In the genomic region with DNA sequence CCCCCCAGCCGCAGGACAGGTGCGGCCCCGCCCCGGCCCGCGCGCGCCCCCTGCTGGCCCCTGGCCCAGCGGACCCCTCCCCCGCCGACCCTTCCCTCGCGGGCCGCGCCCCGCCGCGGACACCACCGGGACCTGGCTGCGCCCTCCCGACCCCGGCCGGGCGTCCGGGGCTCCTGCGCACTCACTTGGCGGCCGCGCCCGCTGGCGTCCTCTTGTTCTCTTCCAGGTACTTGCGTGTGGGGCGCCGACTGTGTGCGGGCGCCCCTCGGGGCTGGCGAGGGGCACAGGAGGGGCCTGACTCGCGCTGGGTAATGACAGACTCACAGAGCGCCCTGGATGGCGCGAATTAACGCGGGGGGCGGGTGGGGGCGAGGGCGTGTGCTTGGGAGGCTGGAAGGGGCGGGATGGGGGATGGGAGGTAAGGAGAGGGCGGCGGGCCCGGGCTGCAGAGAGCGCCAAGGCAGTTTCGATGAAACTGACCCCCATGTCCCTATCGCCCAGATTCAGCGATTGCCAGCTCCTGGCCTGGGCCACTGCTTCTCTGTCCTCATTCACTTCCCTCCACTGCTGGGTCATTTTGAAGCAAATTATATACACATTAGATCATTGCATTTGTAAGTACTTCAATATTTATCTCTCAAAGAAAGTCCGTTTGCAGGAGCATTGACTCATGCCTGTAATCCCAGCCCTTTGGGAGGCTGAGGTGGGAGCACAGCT, we compare ENCODE assay signal across 8 cellular contexts. TPM values are rescaled to one million over a fixed set of nuclear protein-coding genes. Genes with fewer than 3 reads are reported as not detected.
DNase-seq lines count a peak whose midpoint lies in the region; ATAC-seq and TF ChIP-seq lines count a peak whose summit lies in the region.

No MANE protein-coding gene starts in this region.

- H3K36me3 ChIP-seq in DND-41 (ENCODE audit: insufficient read depth, low read length) (no peaks in the 10 kb centered on the region), WERI-Rb-1 (no peaks in the 10 kb centered on the region)

- peaks cover 4% of the 10 kb centered on the region for H3K36me3 Mint-ChIP-seq in T-helper 2 cell treated with Interferon-gamma antibody and Interleukin-4, amounts not matched to agents 5 μg/mL and 100 μg/mL, for 36 hours (ENCODE audit: low read depth)

- no peak overlapping the region for H3K27ac Mint-ChIP-seq in T-helper 2 cell treated with Interferon-gamma antibody and Interleukin-4, amounts not matched to agents 5 μg/mL and 100 μg/mL, for 36 hours

- peaks cover 15% of the 10 kb centered on the region; the same call in 1 of the 2 replicates for H4K20me1 ChIP-seq in DND-41 (ENCODE audit: insufficient read depth, low read length)

- H3K4me3 Mint-ChIP-seq in T-helper 2 cell treated with Interferon-gamma antibody and Interleukin-4, amounts not matched to agents 5 μg/mL and 100 μg/mL, for 36 hours, result peak overlapping the region; percentile 66

- H3K27me3 ChIP-seq in DND-41 (ENCODE audit: insufficient read depth, low read length, poor library complexity) (peaks cover 13% of the 10 kb centered on the region), WERI-Rb-1 (ENCODE audit: insufficient read depth, low read depth, severe bottlenecking) (no peaks in the 10 kb centered on the region)

- no peak overlapping the region for H3K9ac ChIP-seq in DND-41 (ENCODE audit: low read depth, low read length)

- DNase-seq in DND-41 (peak; percentile 38), HuH-7.5 (ENCODE audit: low spot score) (peak; percentile 90), caudate nucleus (lab: John Stamatoyannopoulos, UW) (peak in 8 of 61 donors; percentile 19 to 48 (median 28)), left colon (peak in 1 of 2 donors; percentile 63), WERI-Rb-1 (no peak)
- peak; percentile 26 for DNase-seq in T-helper 2 cell treated with Interferon-gamma antibody and Interleukin-4, amounts not matched to agents 5 μg/mL and 100 μg/mL, for 36 hours (ENCODE audit: low spot score)
- peak; percentile 60 for DNase-seq in stimulated activated CD8-positive, alpha-beta memory T cell treated with anti-CD3 and anti-CD28 coated beads, Interleukin-4, amount 100 ng/mL, for 48 hours

- H3K4me1 ChIP-seq in DND-41 (ENCODE audit: insufficient read depth, low read length), result peaks cover 30% of the 10 kb centered on the region

- H3K27ac ChIP-seq in DND-41 (ENCODE audit: low read length) (no peak overlapping the region), caudate nucleus (ENCODE audit: low read depth, low read length) (peak overlapping the region; percentile 52), WERI-Rb-1 (no peak overlapping the region)

- H3K9me3 ChIP-seq in DND-41 (ENCODE audit: insufficient read depth, low read length, severe bottlenecking) (no peaks in the 10 kb centered on the region), WERI-Rb-1 (ENCODE audit: severe bottlenecking) (no peaks in the 10 kb centered on the region)

- peaks cover 23% of the 10 kb centered on the region for H3K27me3 Mint-ChIP-seq in T-helper 2 cell treated with Interferon-gamma antibody and Interleukin-4, amounts not matched to agents 5 μg/mL and 100 μg/mL, for 36 hours (ENCODE audit: low read depth)

- ATAC-seq in DND-41 (ENCODE audit: insufficient read depth, low read depth), result no peak
- peak; percentile 41 for ATAC-seq in left colon
- no peak for ATAC-seq in HG02571 (IDR thresholded peaks at IDR 0.05; ENCODE audit: unreplicated experiment)

- H3K9me3 Mint-ChIP-seq in T-helper 2 cell treated with Interferon-gamma antibody and Interleukin-4, amounts not matched to agents 5 μg/mL and 100 μg/mL, for 36 hours, result peaks cover 5% of the 10 kb centered on the region

- peaks cover 4% of the 10 kb centered on the region for H3K4me1 Mint-ChIP-seq in T-helper 2 cell treated with Interferon-gamma antibody and Interleukin-4, amounts not matched to agents 5 μg/mL and 100 μg/mL, for 36 hours (ENCODE audit: low read depth)

- H3K4me2 ChIP-seq in DND-41 (ENCODE audit: insufficient read depth, low read length), result no peak overlapping the region

- no peak overlapping the region for H3K4me3 ChIP-seq in DND-41 (ENCODE audit: low read depth in 1 of 2, low read length in 2 of 2)
- H3K4me3 ChIP-seq in WERI-Rb-1 (ENCODE audit: low read depth, low read length), result no peak overlapping the region

- H2AFZ ChIP-seq in DND-41 (ENCODE audit: low read depth, low read length), result no peak overlapping the region

- TF ChIP-seq CTCF in DND-41 (IDR thresholded peaks at IDR 0.05; ENCODE audit: borderline replicate concordance, extremely low read depth, low read length, poor library complexity, severe bottlenecking) (peak; percentile 48), WERI-Rb-1 (IDR thresholded peaks at IDR 0.05; ENCODE audit: low read depth, low read length) (no peak)

- no peaks in the 10 kb centered on the region for H3K79me2 ChIP-seq in DND-41 (ENCODE audit: insufficient read depth, low read length)

- intact Hi-C loops in left colon (cut with DNase I, micrococcal nuclease), result no loop called here

RNA-seq across cellular contexts. Expression of gene DBNDD1, which starts 0.4 kb away (rescaled TPM):
- 1 to 10 TPM; 3.8 to 4.9 TPM for total RNA-seq in left colon

RNA-seq across cellular contexts. Expression of gene PRDM7, which starts 57.4 kb away (rescaled TPM):
- total RNA-seq in left colon, result not detected
